In the genomic region with DNA sequence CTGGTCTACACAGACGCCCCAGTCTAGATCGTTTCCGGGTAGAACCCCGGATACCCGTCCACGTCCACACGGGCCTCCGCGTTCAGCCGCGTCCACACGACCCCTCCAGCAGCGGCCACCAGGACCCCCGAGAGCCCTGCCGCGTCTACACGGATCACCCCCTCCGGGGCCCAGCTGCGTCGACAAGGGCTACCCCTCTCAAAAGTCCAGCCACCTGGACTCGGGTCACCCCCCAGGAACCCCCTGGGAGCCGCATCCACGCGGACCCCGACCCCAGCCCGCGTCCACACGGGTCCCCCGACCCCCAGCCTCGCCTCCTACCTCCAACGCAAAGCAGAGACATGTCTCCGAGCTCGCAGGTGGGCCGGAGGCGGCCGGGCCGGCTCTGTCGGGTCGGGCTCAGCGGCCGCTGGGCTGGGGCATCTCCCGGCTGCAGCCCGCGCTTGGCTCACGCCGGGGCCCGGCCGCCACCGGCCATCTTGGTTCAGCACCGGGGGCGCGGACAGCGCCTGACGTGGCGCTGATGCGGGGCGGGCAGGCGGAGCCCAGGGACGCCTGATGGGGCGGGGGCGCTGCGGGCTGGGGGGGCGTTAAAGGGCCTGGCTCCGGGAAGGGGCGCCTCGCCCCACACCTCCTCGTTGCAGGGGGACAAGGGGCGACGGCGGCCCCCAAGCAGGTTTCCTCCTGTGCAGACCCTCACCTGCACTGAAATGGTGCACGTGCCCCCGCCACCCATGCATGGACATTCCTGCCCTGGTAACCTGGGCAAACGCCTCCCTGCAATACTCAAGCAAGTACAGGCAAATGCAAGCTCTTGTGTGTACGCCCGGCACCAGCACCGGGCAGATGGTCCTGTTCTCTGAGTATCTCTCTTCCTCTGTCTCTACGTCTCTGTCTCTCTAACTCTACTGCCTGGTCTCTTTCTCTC, we compare ENCODE assay signal across 1 cellular context.
TF ChIP-seq lines count a peak whose summit lies in the region.

Gene UNC13A (minus strand): TSS at position 498 of the 928 bp plus-strand sequence. CDS start 155 bp downstream, at position 343.

TF ChIP-seq in HepG2, 621 proteins besides CTCF, POLR2A, EP300 and RAD21 (continued from another document and continues in another):
- TF ChIP-seq NFAT5 (CRISPR knock-in tag; IDR thresholded peaks at IDR 0.05) (peak; percentile 28; the same call in 1 of the 2 replicates), FOXK1 (CRISPR knock-in tag; IDR thresholded peaks at IDR 0.05; ENCODE audit: borderline replicate concordance, low read depth) (no peak), HNF4A (CRISPR knock-in tag; IDR thresholded peaks at IDR 0.05) (no peak), ZNF552 (CRISPR knock-in tag; IDR thresholded peaks at IDR 0.05; ENCODE audit: borderline replicate concordance) (no peak), HNRNPUL1 (IDR thresholded peaks at IDR 0.05; ENCODE audit: low read depth, low read length) (no peak), CHCHD3 (CRISPR knock-in tag; IDR thresholded peaks at IDR 0.05) (no peak), ZNF12 (CRISPR knock-in tag; IDR thresholded peaks at IDR 0.05) (0 out of 2 replicates have a peak, but pooled peaks have one; percentile 44), ZSCAN29 (CRISPR knock-in tag; conservative IDR thresholded peaks at IDR 0.05) (no peak; the same call in 1 of the 2 replicates), MYPOP (CRISPR knock-in tag; IDR thresholded peaks at IDR 0.05) (no peak), ZNF605 (CRISPR knock-in tag; IDR thresholded peaks at IDR 0.05) (no peak), GATA4 (IDR thresholded peaks at IDR 0.05; ENCODE audit: borderline replicate concordance, low read depth) (no peak), KDM1A (CRISPR knock-in tag; IDR thresholded peaks at IDR 0.05) (no peak), SP2 (CRISPR knock-in tag; IDR thresholded peaks at IDR 0.05) (no peak), ZNF10 (CRISPR knock-in tag; IDR thresholded peaks at IDR 0.05; ENCODE audit: borderline replicate concordance, low read depth) (no peak), RXRB (CRISPR knock-in tag; IDR thresholded peaks at IDR 0.05; ENCODE audit: borderline replicate concordance) (no peak), SOX5 (CRISPR knock-in tag; IDR thresholded peaks at IDR 0.05; ENCODE audit: borderline replicate concordance) (no peak), GZF1 (CRISPR knock-in tag; IDR thresholded peaks at IDR 0.05) (no peak), ZNF619 (CRISPR knock-in tag; IDR thresholded peaks at IDR 0.05) (no peak), ZNF564 (CRISPR knock-in tag; IDR thresholded peaks at IDR 0.05) (no peak), ZBTB1 (CRISPR knock-in tag; IDR thresholded peaks at IDR 0.05; ENCODE audit: borderline replicate concordance) (no peak), ZSCAN22 (CRISPR knock-in tag; IDR thresholded peaks at IDR 0.05) (no peak), HOXA3 (CRISPR knock-in tag; IDR thresholded peaks at IDR 0.05) (peak; percentile 51; the same call in 1 of the 2 replicates), ZNF569 (CRISPR knock-in tag; IDR thresholded peaks at IDR 0.05; ENCODE audit: borderline replicate concordance) (no peak), ZNF740 (CRISPR knock-in tag; IDR thresholded peaks at IDR 0.05) (peak; percentile 83; the same call in 1 of the 2 replicates), EEA1 (CRISPR knock-in tag; IDR thresholded peaks at IDR 0.05; ENCODE audit: borderline replicate concordance) (no peak), HOXA5 (CRISPR knock-in tag; IDR thresholded peaks at IDR 0.05) (no peak), KDM5B (CRISPR knock-in tag; IDR thresholded peaks at IDR 0.05; ENCODE audit: borderline replicate concordance) (peak; percentile 42; the same call in 1 of the 2 replicates), HNRNPL (IDR thresholded peaks at IDR 0.05; ENCODE audit: low read depth, low read length) (no peak), KLF13 (CRISPR knock-in tag; IDR thresholded peaks at IDR 0.05) (no peak), RBFOX2 (IDR thresholded peaks at IDR 0.05; ENCODE audit: low read depth, low read length) (no peak), ZNF331 (CRISPR knock-in tag; IDR thresholded peaks at IDR 0.05) (peak; percentile 48; the same call in 1 of the 2 replicates), TARDBP (CRISPR knock-in tag; IDR thresholded peaks at IDR 0.05) (no peak), IRF9 (CRISPR knock-in tag; IDR thresholded peaks at IDR 0.05; ENCODE audit: borderline replicate concordance) (no peak), ZNF839 (CRISPR knock-in tag; IDR thresholded peaks at IDR 0.05; ENCODE audit: borderline replicate concordance) (no peak), ZNF660 (CRISPR knock-in tag; IDR thresholded peaks at IDR 0.05; ENCODE audit: borderline replicate concordance, low read depth) (no peak), STAT5B (CRISPR knock-in tag; IDR thresholded peaks at IDR 0.05) (no peak), ZNF768 (CRISPR knock-in tag; IDR thresholded peaks at IDR 0.05) (peak; percentile 32; the same call in 1 of the 2 replicates), ZNF558 (CRISPR knock-in tag; IDR thresholded peaks at IDR 0.05; ENCODE audit: borderline replicate concordance) (peak; percentile 28; the same call in 1 of the 2 replicates), MYNN (CRISPR knock-in tag; IDR thresholded peaks at IDR 0.05; ENCODE audit: low read depth) (no peak), FOXC1 (CRISPR knock-in tag; IDR thresholded peaks at IDR 0.05; ENCODE audit: borderline replicate concordance) (no peak), ZNF879 (CRISPR knock-in tag; IDR thresholded peaks at IDR 0.05) (0 out of 2 replicates have a peak, but pooled peaks have one; percentile 52), ZNF44 (CRISPR knock-in tag; IDR thresholded peaks at IDR 0.05) (no peak), TRAFD1 (CRISPR knock-in tag; IDR thresholded peaks at IDR 0.05; ENCODE audit: borderline replicate concordance) (no peak)
- TF ChIP-seq, protein P1, sequence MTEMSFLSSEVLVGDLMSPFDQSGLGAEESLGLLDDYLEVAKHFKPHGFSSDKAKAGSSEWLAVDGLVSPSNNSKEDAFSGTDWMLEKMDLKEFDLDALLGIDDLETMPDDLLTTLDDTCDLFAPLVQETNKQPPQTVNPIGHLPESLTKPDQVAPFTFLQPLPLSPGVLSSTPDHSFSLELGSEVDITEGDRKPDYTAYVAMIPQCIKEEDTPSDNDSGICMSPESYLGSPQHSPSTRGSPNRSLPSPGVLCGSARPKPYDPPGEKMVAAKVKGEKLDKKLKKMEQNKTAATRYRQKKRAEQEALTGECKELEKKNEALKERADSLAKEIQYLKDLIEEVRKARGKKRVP (CRISPR knock-in tag; IDR thresholded peaks at IDR 0.05), result no peak; a peak in 1 of 4 replicates
- TF ChIP-seq, protein P2, sequence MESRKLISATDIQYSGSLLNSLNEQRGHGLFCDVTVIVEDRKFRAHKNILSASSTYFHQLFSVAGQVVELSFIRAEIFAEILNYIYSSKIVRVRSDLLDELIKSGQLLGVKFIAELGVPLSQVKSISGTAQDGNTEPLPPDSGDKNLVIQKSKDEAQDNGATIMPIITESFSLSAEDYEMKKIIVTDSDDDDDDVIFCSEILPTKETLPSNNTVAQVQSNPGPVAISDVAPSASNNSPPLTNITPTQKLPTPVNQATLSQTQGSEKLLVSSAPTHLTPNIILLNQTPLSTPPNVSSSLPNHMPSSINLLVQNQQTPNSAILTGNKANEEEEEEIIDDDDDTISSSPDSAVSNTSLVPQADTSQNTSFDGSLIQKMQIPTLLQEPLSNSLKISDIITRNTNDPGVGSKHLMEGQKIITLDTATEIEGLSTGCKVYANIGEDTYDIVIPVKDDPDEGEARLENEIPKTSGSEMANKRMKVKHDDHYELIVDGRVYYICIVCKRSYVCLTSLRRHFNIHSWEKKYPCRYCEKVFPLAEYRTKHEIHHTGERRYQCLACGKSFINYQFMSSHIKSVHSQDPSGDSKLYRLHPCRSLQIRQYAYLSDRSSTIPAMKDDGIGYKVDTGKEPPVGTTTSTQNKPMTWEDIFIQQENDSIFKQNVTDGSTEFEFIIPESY (CRISPR knock-in tag; IDR thresholded peaks at IDR 0.05), result no peak
- TF ChIP-seq, protein P3, sequence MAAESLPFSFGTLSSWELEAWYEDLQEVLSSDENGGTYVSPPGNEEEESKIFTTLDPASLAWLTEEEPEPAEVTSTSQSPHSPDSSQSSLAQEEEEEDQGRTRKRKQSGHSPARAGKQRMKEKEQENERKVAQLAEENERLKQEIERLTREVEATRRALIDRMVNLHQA (CRISPR knock-in tag; IDR thresholded peaks at IDR 0.05), result no peak
- TF ChIP-seq, protein P4, sequence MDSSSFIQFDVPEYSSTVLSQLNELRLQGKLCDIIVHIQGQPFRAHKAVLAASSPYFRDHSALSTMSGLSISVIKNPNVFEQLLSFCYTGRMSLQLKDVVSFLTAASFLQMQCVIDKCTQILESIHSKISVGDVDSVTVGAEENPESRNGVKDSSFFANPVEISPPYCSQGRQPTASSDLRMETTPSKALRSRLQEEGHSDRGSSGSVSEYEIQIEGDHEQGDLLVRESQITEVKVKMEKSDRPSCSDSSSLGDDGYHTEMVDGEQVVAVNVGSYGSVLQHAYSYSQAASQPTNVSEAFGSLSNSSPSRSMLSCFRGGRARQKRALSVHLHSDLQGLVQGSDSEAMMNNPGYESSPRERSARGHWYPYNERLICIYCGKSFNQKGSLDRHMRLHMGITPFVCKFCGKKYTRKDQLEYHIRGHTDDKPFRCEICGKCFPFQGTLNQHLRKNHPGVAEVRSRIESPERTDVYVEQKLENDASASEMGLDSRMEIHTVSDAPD (CRISPR knock-in tag; IDR thresholded peaks at IDR 0.05), result no peak
- TF ChIP-seq, protein P5, sequence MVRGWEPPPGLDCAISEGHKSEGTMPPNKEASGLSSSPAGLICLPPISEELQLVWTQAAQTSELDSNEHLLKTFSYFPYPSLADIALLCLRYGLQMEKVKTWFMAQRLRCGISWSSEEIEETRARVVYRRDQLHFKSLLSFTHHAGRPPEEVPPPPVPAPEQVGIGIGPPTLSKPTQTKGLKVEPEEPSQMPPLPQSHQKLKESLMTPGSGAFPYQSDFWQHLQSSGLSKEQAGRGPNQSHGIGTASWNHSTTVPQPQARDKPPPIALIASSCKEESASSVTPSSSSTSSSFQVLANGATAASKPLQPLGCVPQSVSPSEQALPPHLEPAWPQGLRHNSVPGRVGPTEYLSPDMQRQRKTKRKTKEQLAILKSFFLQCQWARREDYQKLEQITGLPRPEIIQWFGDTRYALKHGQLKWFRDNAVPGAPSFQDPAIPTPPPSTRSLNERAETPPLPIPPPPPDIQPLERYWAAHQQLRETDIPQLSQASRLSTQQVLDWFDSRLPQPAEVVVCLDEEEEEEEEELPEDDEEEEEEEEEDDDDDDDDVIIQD (CRISPR knock-in tag; IDR thresholded peaks at IDR 0.05; ENCODE audit: low read depth), result no peak
